Comparison of ENCODE assay signal across 8 cellular contexts in genomic region chr11:45918331-45918941, GRCh38. TPM values are rescaled to one million over a fixed set of nuclear protein-coding genes. Genes with fewer than 3 reads are reported as not detected.
DNase-seq lines count a peak whose midpoint lies in the region; ATAC-seq, FAIRE-seq and TF ChIP-seq lines count a peak whose summit lies in the region.

No MANE protein-coding gene starts in this region.

- peak overlapping the region; percentile 79 for H2AFZ ChIP-seq in keratinocyte (ENCODE audit: control insufficient read depth, low read length)

- H3K27me3 ChIP-seq in keratinocyte (ENCODE audit: control insufficient read depth, extremely low read depth, insufficient read depth, low read length) (no peaks in the 10 kb centered on the region), spleen (replicated peaks in 1 of 7) (peaks cover 0 to 28% (median 19%) of the 10 kb centered on the region in 7 donors)

- H3K27ac ChIP-seq in keratinocyte (ENCODE audit: control insufficient read depth, insufficient read depth, low read length), result peak overlapping the region; percentile 86
- H3K27ac ChIP-seq in spleen, result peak overlapping the region; percentile 80 to 96 (median 93)

- no peak for TF ChIP-seq CTCF in WI38 (IDR thresholded peaks at IDR 0.05; ENCODE audit: low read depth, low read length)
- no peak for TF ChIP-seq CTCF in keratinocyte (optimal IDR thresholded peaks at IDR 0.05 in 1 of 3, IDR thresholded peaks at IDR 0.05 in 1 of 3, conservative IDR thresholded peaks at IDR 0.05 in 1 of 3; ENCODE audit: extremely low read depth in 1 of 3, insufficient read depth in 2 of 3, low read length in 3 of 3)
- no peak for TF ChIP-seq CTCF in spleen (IDR thresholded peaks at IDR 0.05 in 8 of 11, conservative IDR thresholded peaks at IDR 0.05 in 3 of 11)

- 0 to 1% (median 0%) methylated on average over 33 to 38 of the region's 38 CpGs for WGBS in spleen, 5 donors

- H3K9me1 ChIP-seq in keratinocyte (ENCODE audit: control insufficient read depth, extremely low read depth, insufficient read depth, low read length), result peaks cover 5% of the 10 kb centered on the region

- H3K9me3 ChIP-seq in keratinocyte (ENCODE audit: control insufficient read depth, low read depth, low read length) (no peaks in the 10 kb centered on the region), spleen (no peaks in the 10 kb centered on the region)

- no peak for TF ChIP-seq POLR2A in spleen (IDR thresholded peaks at IDR 0.05)

- peaks cover 26% of the 10 kb centered on the region for H3K79me2 ChIP-seq in keratinocyte (ENCODE audit: control insufficient read depth, insufficient read depth, low read length)

- ATAC-seq in HG03095 (IDR thresholded peaks at IDR 0.05; ENCODE audit: unreplicated experiment), result peak; percentile 38

- DNase-seq in NK-92 treated with Interleukin-12 subunit alpha and Interleukin-12 subunit beta, amount 100 ng/mL, for 24 hours (lab: John Stamatoyannopoulos, UW), result peak; percentile 80
- DNase-seq in NK-92 (lab: John Stamatoyannopoulos, UW; ENCODE audit: unreplicated experiment), result no peak
- DNase-seq in NCI-H2196 (lab: John Stamatoyannopoulos, UW; ENCODE audit: unreplicated experiment), result peak; percentile 75
- DNase-seq in cerebellar cortex (ENCODE audit: low spot score), result peak; percentile 89
- DNase-seq in keratinocyte (ENCODE audit: low read depth, low spot score), result no peak
- peak; percentile 95 for DNase-seq in spleen

- dilution Hi-C loops in keratinocyte (cut with MboI; ENCODE audit: extremely low pct_ligation_motif_present, low sequenced_read_pairs), result no loop called here

- intact Hi-C loops in spleen (cut with DNase I; ENCODE audit: low total_unique reads), result loop anchor here (5.0 kb wide), 1 partner anchor 76 kb away; no protein-coding TSS in a partner anchor

- H3K4me1 ChIP-seq in keratinocyte (ENCODE audit: control insufficient read depth, extremely low read depth, insufficient read depth, low read length) (peaks cover 8% of the 10 kb centered on the region), spleen (peaks cover 20 to 91% (median 51%) of the 10 kb centered on the region in 6 donors)

- peak overlapping the region; percentile 91 for H3K9ac ChIP-seq in keratinocyte (ENCODE audit: control insufficient read depth, extremely low read depth, insufficient read depth, low read length)

- H3K4me3 ChIP-seq in WI38 (ENCODE audit: low read depth, low read length), result peak overlapping the region; percentile 87
- peak overlapping the region; percentile 87 to 92 (median 91) for H3K4me3 ChIP-seq in keratinocyte (ENCODE audit: control insufficient read depth in 2 of 3, extremely low read depth in 1 of 3, insufficient read depth in 2 of 3, low read depth in 1 of 3, low read length in 3 of 3)
- H3K4me3 ChIP-seq in spleen, result peak overlapping the region; percentile 59 to 98 (median 80)

- no peaks in the 10 kb centered on the region for H4K20me1 ChIP-seq in keratinocyte (ENCODE audit: control insufficient read depth, extremely low read depth, insufficient read depth, low read length)

- H3K36me3 ChIP-seq in keratinocyte (ENCODE audit: control insufficient read depth in 2 of 2, extremely low read depth in 1 of 2, insufficient read depth in 2 of 2, low read length in 2 of 2) (peaks cover 13 to 21% of the 10 kb centered on the region in 2 experiments), spleen (peaks cover 0 to 29% (median 23%) of the 10 kb centered on the region in 6 donors)

- peak; percentile 44 for FAIRE-seq in keratinocyte (lab: Jason Lieb, UNC)

- peak overlapping the region; percentile 85 for H3K4me2 ChIP-seq in keratinocyte (ENCODE audit: control insufficient read depth, extremely low read depth, insufficient read depth, low read depth, low read length)

RNA-seq across cellular contexts. Expression of gene PEX16, which starts 0.8 kb away (rescaled TPM):
- polyA plus RNA-seq in keratinocyte (16.7 to 25.1 TPM (median 17.2 TPM) in 3 replicates), spleen (10 to 100 TPM; 41.6 to 50.1 (median 46.1) TPM)
- 15.4 TPM for polyA plus RNA-seq in keratinocyte (2011; ENCODE audit: low read depth)
- polyA plus RNA-seq in keratinocyte (2011; cell fraction: cytosol; rRNA removed), result 9.5 and 22.0 TPM in 2 replicates
- polyA plus RNA-seq in keratinocyte (2011; cell fraction: nucleus; rRNA removed), result 30.3 and 31.9 TPM in 2 replicates
- polyA plus RNA-seq in keratinocyte (2012; ENCODE audit: low replicate concordance), result 16.7 and 24.5 TPM in 2 replicates
- polyA minus RNA-seq in keratinocyte, result 12.8 to 14.6 TPM (median 13.0 TPM) in 3 replicates
- 24.2 TPM for polyA minus RNA-seq in keratinocyte (2011; cell fraction: cytosol; rRNA and poly(A)+ RNA removed)
- 20.4 and 26.9 TPM in 2 replicates for polyA minus RNA-seq in keratinocyte (2011; cell fraction: nucleus; rRNA and poly(A)+ RNA removed)
- total RNA-seq in spleen, result 10 to 100 TPM; 29.2 to 36.7 (median 33.7) TPM

RNA-seq across cellular contexts. Expression of gene LARGE2, which starts 4.0 kb away (rescaled TPM):
- polyA plus RNA-seq in keratinocyte (7.1 to 29.9 TPM (median 11.1 TPM) in 3 replicates), spleen (10 to 100 TPM in 2 of 3 donors, 1 to 10 TPM in 1; 4.7 to 18.8 (median 16.4) TPM)
- polyA plus RNA-seq in keratinocyte (2011; ENCODE audit: low read depth), result 1.5 TPM
- 5.0 and 13.1 TPM in 2 replicates for polyA plus RNA-seq in keratinocyte (2011; cell fraction: cytosol; rRNA removed)
- 16.6 and 26.6 TPM in 2 replicates for polyA plus RNA-seq in keratinocyte (2011; cell fraction: nucleus; rRNA removed)
- 5.6 and 30.7 TPM in 2 replicates for polyA plus RNA-seq in keratinocyte (2012; ENCODE audit: low replicate concordance)
- polyA minus RNA-seq in keratinocyte, result 5.9 to 53.5 TPM (median 6.1 TPM) in 3 replicates
- 12.1 TPM for polyA minus RNA-seq in keratinocyte (2011; cell fraction: cytosol; rRNA and poly(A)+ RNA removed)
- polyA minus RNA-seq in keratinocyte (2011; cell fraction: nucleus; rRNA and poly(A)+ RNA removed), result 4.4 and 6.1 TPM in 2 replicates
- 1 to 10 TPM; 2.5 to 8.4 (median 6.1) TPM for total RNA-seq in spleen

RNA-seq across cellular contexts. Expression of gene FREY1, which starts 11.4 kb away (rescaled TPM):
- polyA plus RNA-seq in keratinocyte (0.25 to 0.32 TPM in 2 of 3 replicates, not detected in the other), spleen (under 1 TPM; 0.13 to 0.32 (median 0.27) TPM)
- polyA plus RNA-seq in keratinocyte (2011; ENCODE audit: low read depth), result not detected
- 0.22 TPM in 1 of 2 replicates, not detected in the other for polyA plus RNA-seq in keratinocyte (2011; cell fraction: cytosol; rRNA removed)
- 1.4 and 1.9 TPM in 2 replicates for polyA plus RNA-seq in keratinocyte (2011; cell fraction: nucleus; rRNA removed)
- polyA plus RNA-seq in keratinocyte (2012; ENCODE audit: low replicate concordance), result not detected in 2 replicates
- polyA minus RNA-seq in keratinocyte, result 1.0 to 3.9 TPM (median 1.6 TPM) in 3 replicates
- not detected for polyA minus RNA-seq in keratinocyte (2011; cell fraction: cytosol; rRNA and poly(A)+ RNA removed)
- 4.8 and 5.0 TPM in 2 replicates for polyA minus RNA-seq in keratinocyte (2011; cell fraction: nucleus; rRNA and poly(A)+ RNA removed)
- 1 to 10 TPM in 4 of 7 donors, under 1 TPM in 1, not detected in 2; 0.57 to 2.0 (median 1.2) TPM for total RNA-seq in spleen

RNA-seq across cellular contexts. Expression of gene MAPK8IP1, which starts 33.0 kb away (rescaled TPM):
- polyA plus RNA-seq in keratinocyte, result 0.51 to 0.95 TPM (median 0.83 TPM) in 3 replicates
- 0.24 TPM for polyA plus RNA-seq in keratinocyte (2011; ENCODE audit: low read depth)
- polyA plus RNA-seq in keratinocyte (2011; cell fraction: cytosol; rRNA removed), result 0.66 and 1.4 TPM in 2 replicates
- polyA plus RNA-seq in keratinocyte (2011; cell fraction: nucleus; rRNA removed), result 0.62 and 0.89 TPM in 2 replicates
- 0.44 and 0.94 TPM in 2 replicates for polyA plus RNA-seq in keratinocyte (2012; ENCODE audit: low replicate concordance)
- polyA minus RNA-seq in keratinocyte, result 0.67 to 0.92 TPM (median 0.69 TPM) in 3 replicates
- 4.2 TPM for polyA minus RNA-seq in keratinocyte (2011; cell fraction: cytosol; rRNA and poly(A)+ RNA removed)
- polyA minus RNA-seq in keratinocyte (2011; cell fraction: nucleus; rRNA and poly(A)+ RNA removed), result 0.53 and 1.1 TPM in 2 replicates
- total RNA-seq in spleen, result 1 to 10 TPM; 1.7 to 6.0 (median 3.4) TPM
- polyA plus RNA-seq in spleen, result 1 to 10 TPM in 2 of 3 donors, under 1 TPM in 1; 0.80 to 2.2 (median 1.3) TPM

Comparison
In these comparisons a context has a peak if more than half of its experiments do, and no peak if none do; other contexts are left out.
1. DNase-seq: peak in NK-92 treated with Interleukin-12 subunit alpha and Interleukin-12 subunit beta, amount 100 ng/mL, for 24 hours (single experiment), NCI-H2196 (single experiment), cerebellar cortex (single experiment) and spleen (single experiment); none in NK-92 (single experiment) and keratinocyte (single experiment).
2. Peak in every context shown above with its lines, with median percentiles within 50 percentile points of each other: H3K4me3 ChIP-seq.